Comparison of ENCODE assay signal across 23 cellular contexts in genomic region chr2:15269043-15269442, GRCh38.
"Had no signal": no experiment of that assay in that cellular context is flagged by ENCODE, and none has a peak within 500 bp of the region (broad histone marks: within the 10 kb centered on the region; RNA-seq: fewer than 3 reads in every experiment).

No MANE protein-coding gene starts in this region.

- H3K27me3 Mint-ChIP-seq: effector memory CD8-positive, alpha-beta T cell; memory B cell; progenitor cell of endocrine pancreas had no signal

- H3K4me1 Mint-ChIP-seq: memory B cell had no signal

- H3K27ac ChIP-seq: heart left ventricle, hepatocyte, parathyroid adenoma, stomach, testis, tibial artery, upper lobe of left lung had no signal

- H3K4me1 ChIP-seq: heart left ventricle, parathyroid adenoma, testis, tibial artery, upper lobe of left lung had no signal

- FAIRE-seq: frontal cortex, kidney, urothelium cell line had no signal

- H3K9me3 Mint-ChIP-seq: effector memory CD8-positive, alpha-beta T cell; memory B cell; natural killer cell; neural crest cell; stimulated activated effector memory CD8-positive, alpha-beta T cell treated with anti-CD3 and anti-CD28 coated beads, Interleukin-12 subunit alpha, Interleukin-12 subunit beta, amount 100 ng/mL, for 72 hours had no signal

- H3K4me3 Mint-ChIP-seq: effector memory CD8-positive, alpha-beta T cell; memory B cell; natural killer cell; neural crest cell; stimulated activated effector memory CD8-positive, alpha-beta T cell treated with anti-CD3 and anti-CD28 coated beads, Interleukin-12 subunit alpha, Interleukin-12 subunit beta, amount 100 ng/mL, for 72 hours had no signal

- H3K4me3 ChIP-seq: heart left ventricle, hepatocyte, lung, stomach, testis, tibial artery, upper lobe of left lung had no signal

- DNase-seq: cortex of kidney; effector memory CD8-positive, alpha-beta T cell; heart left ventricle; kidney; natural killer cell; stimulated activated CD4-positive, alpha-beta T cell treated with anti-CD3 and anti-CD28 coated beads, Interleukin-2, amount 100 ng/mL, for 24 hours; stimulated activated CD4-positive, alpha-beta T cell treated with anti-CD3 and anti-CD28 coated beads, Interleukin-4, amount 100 ng/mL, for 24 hours; stimulated activated naive CD4-positive, alpha-beta T cell treated with Interleukin-2 at 50 U/mL for 16 hours; stomach; testis; tibial artery; upper lobe of left lung had no signal

- H3K9me3 ChIP-seq: heart left ventricle, stomach, testis, tibial artery, upper lobe of left lung had no signal

- H3K27ac Mint-ChIP-seq: effector memory CD8-positive, alpha-beta T cell; memory B cell; natural killer cell; progenitor cell of endocrine pancreas; stimulated activated effector memory CD8-positive, alpha-beta T cell treated with anti-CD3 and anti-CD28 coated beads, Interleukin-12 subunit alpha, Interleukin-12 subunit beta, amount 100 ng/mL, for 72 hours had no signal

- H3K27me3 ChIP-seq: heart left ventricle, hepatocyte, stomach, testis, tibial artery, upper lobe of left lung had no signal

- ATAC-seq: effector memory CD8-positive, alpha-beta T cell; left lobe of liver; natural killer cell; sciatic nerve; stimulated activated effector memory CD8-positive, alpha-beta T cell treated with anti-CD3 and anti-CD28 coated beads, Interleukin-12 subunit alpha, Interleukin-12 subunit beta, amount 100 ng/mL, for 72 hours had no signal

- H3K9ac ChIP-seq: parathyroid adenoma had no signal
